Comparison of ENCODE assay signal across 14 cellular contexts in the genomic region with DNA sequence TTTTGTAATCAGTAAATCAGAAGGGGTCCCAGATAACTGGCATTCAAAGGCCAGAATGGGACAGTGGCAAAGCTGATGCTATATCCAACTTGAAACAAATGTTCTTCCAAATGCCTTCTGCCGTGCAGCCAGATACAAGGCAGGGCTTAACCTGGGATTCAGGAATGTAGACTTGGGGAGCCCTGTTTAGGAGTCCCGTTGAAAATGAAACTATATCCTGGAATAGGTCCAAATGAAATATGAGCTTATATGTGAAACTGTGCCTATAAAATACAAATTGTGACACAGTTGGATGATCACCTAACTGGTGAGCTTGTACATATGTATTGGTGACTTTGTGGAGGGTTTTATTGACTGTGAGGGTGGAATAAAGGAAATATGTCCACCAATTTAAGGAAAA. TPM values are rescaled to one million over a fixed set of nuclear protein-coding genes. Genes with fewer than 3 reads are reported as not detected.
A peak's percentile ranks its signal among the peaks of the same experiment; 100 is the strongest.
DNase-seq lines count a peak whose midpoint lies in the region; ATAC-seq and TF ChIP-seq lines count a peak whose summit lies in the region.
"Had no signal": no experiment of that assay in that cellular context is flagged by ENCODE, and none has a peak within 500 bp of the region (broad histone marks: within the 10 kb centered on the region; RNA-seq: fewer than 3 reads in every experiment).

No MANE protein-coding gene starts in this region.

- WGBS in SK-N-SH (ENCODE audit: low lambda C conversion rate) = 26% methylated on average over 2 of the region's 2 CpGs

- H4K20me1 ChIP-seq in SK-N-SH (ENCODE audit: insufficient read depth) = no peaks in the 10 kb centered on the region
- H4K20me1 ChIP-seq: BLaER1 had no signal

- H3K36me3 ChIP-seq in SK-N-SH (replicated peaks in 1 of 2; ENCODE audit: control insufficient read depth in 1 of 2, insufficient read depth in 2 of 2, low read length in 1 of 2) (no peaks in the 10 kb centered on the region), skeletal muscle satellite cell (ENCODE audit: insufficient read depth, low read length) (no peaks in the 10 kb centered on the region), A673 (ENCODE audit: insufficient read depth, low read length, poor library complexity, severe bottlenecking) (no peaks in the 10 kb centered on the region)
- H3K36me3 ChIP-seq: BLaER1 had no signal

- no TSS peak for BruUV-seq in A673 (replicated peaks; lab: Mats Ljungman, UMichigan)

- intact Hi-C loops in A673 (cut with micrococcal nuclease; ENCODE audit: unreplicated experiment) = no loop called here

- H3F3A ChIP-seq in SK-N-SH (replicated peaks; ENCODE audit: insufficient read depth) = peaks cover 25% of the 10 kb centered on the region

- no peaks in the 10 kb centered on the region for H3K9me2 ChIP-seq in SK-N-SH

- no peak overlapping the region for H3K9ac ChIP-seq in SK-N-SH
- no peak overlapping the region for H3K9ac ChIP-seq in skeletal muscle satellite cell (ENCODE audit: low read depth, low read length)
- H3K9ac ChIP-seq: BLaER1 had no signal

- no peaks in the 10 kb centered on the region for H3K79me2 ChIP-seq in SK-N-SH (ENCODE audit: insufficient read depth)

- TF ChIP-seq CTCF in SK-N-SH (IDR thresholded peaks at IDR 0.05) (no peak), fibroblast of mammary gland (conservative IDR thresholded peaks at IDR 0.05; ENCODE audit: control insufficient read depth, insufficient read depth, low read depth, low read length) (no peak), A673 (conservative IDR thresholded peaks at IDR 0.05; ENCODE audit: low read depth, low read length) (no peak)

- POLR2A ChIA-PET in SK-N-SH (lab: Yijun Ruan, JAX) (no interaction called here), A673 (lab: Charles Lee; ENCODE audit: low non-redundant PET) (no interaction called here)

- H2AFZ ChIP-seq in SK-N-SH (ENCODE audit: low read depth) = no peak overlapping the region

- H3K27me3 ChIP-seq in SK-N-SH (ENCODE audit: insufficient read depth) = no peaks in the 10 kb centered on the region
- no peaks in the 10 kb centered on the region for H3K27me3 ChIP-seq in skeletal muscle satellite cell (ENCODE audit: control insufficient read depth, insufficient read depth, low read length)
- H3K27me3 ChIP-seq in A673 (replicated peaks; ENCODE audit: insufficient read depth, low read depth, low read length, poor library complexity) = no peaks in the 10 kb centered on the region
- H3K27me3 ChIP-seq: BLaER1 had no signal

- TF ChIP-seq RAD21 in SK-N-SH (IDR thresholded peaks at IDR 0.05; ENCODE audit: low read length) = no peak

- CTCF ChIA-PET in SK-N-SH (lab: Yijun Ruan, JAX) = no interaction called here
- CTCF ChIA-PET in A673 (lab: Charles Lee) = no interaction called here

- H3K9me3 ChIP-seq in SK-N-SH (no peaks in the 10 kb centered on the region), skeletal muscle satellite cell (replicated peaks; ENCODE audit: low read length) (no peaks in the 10 kb centered on the region), A673 (ENCODE audit: low read depth, low read length, poor library complexity, severe bottlenecking) (no peaks in the 10 kb centered on the region)
- H3K9me3 ChIP-seq: BLaER1 had no signal

- H3K27ac ChIP-seq in SK-N-SH (ENCODE audit: low read depth in 2 of 2, low read length in 1 of 2) (peak overlapping the region in 1 of 2 experiments; percentile 6; a peak in 1 of 4 replicates), A673 (ENCODE audit: low read depth, low read length, poor library complexity, severe bottlenecking) (no peak overlapping the region)
- H3K27ac ChIP-seq: BLaER1 had no signal

- no peak for ATAC-seq in GM21515 (IDR thresholded peaks at IDR 0.05; ENCODE audit: unreplicated experiment)
- ATAC-seq in GM18517 (IDR thresholded peaks at IDR 0.05; ENCODE audit: unreplicated experiment) = no peak
- ATAC-seq: GM12878 had no signal

- DNase-seq in ELR (ENCODE audit: low read depth) (peak; percentile 2), SK-N-SH (no peak), fibroblast of mammary gland (ENCODE audit: low read depth) (peak; percentile 5), A673 (ENCODE audit: low spot score) (no peak)
- DNase-seq: DMS153, HCEC 1CT, NCI-H446 treated with DMSO at 0.1 percent for 48 hours, NCI-H748 treated with DMSO at 0.1 percent for 48 hours, Right ventricle myocardium superior had no signal

- H3K4me1 ChIP-seq in SK-N-SH (ENCODE audit: control insufficient read depth in 1 of 2, insufficient read depth in 2 of 2, low read depth in 1 of 2, low read length in 1 of 2) (peaks cover 0 to 6% of the 10 kb centered on the region in 2 experiments), skeletal muscle satellite cell (ENCODE audit: control insufficient read depth, insufficient read depth, low read length) (peaks cover 9% of the 10 kb centered on the region), A673 (ENCODE audit: insufficient read depth, low read length, poor library complexity, severe bottlenecking) (no peaks in the 10 kb centered on the region)

- H3K4me3 ChIP-seq in SK-N-SH (ENCODE audit: low read depth in 2 of 2, low read length in 1 of 2) = no peak overlapping the region
- no peak overlapping the region for H3K4me3 ChIP-seq in fibroblast of mammary gland (ENCODE audit: control insufficient read depth, low read depth, low read length)
- no peak overlapping the region for H3K4me3 ChIP-seq in skeletal muscle satellite cell (ENCODE audit: low read length)
- H3K4me3 ChIP-seq in A673 (ENCODE audit: low read depth, low read length, poor library complexity, severe bottlenecking) = no peak overlapping the region
- H3K4me3 ChIP-seq: BLaER1, GM12878 had no signal

- peak overlapping the region; percentile 50 for H3K4me2 ChIP-seq in SK-N-SH
- peak overlapping the region; percentile 23 for H3K4me2 ChIP-seq in skeletal muscle satellite cell (ENCODE audit: low read length)
- H3K4me2 ChIP-seq: BLaER1 had no signal

- no peak for TF ChIP-seq EP300 in SK-N-SH (IDR thresholded peaks at IDR 0.05; ENCODE audit: borderline replicate concordance in 1 of 2, low read depth in 1 of 2, low read length in 1 of 2)

TF ChIP-seq in SK-N-SH, 30 proteins besides CTCF, POLR2A, EP300 and RAD21:
- TF ChIP-seq GATA2 (CRISPR knock-in tag; IDR thresholded peaks at IDR 0.05) = no peak
- no peak for TF ChIP-seq SIN3A (IDR thresholded peaks at IDR 0.05; ENCODE audit: borderline replicate concordance, low read depth, low read length)
- TF ChIP-seq EZH2phosphoT487 (IDR thresholded peaks at IDR 0.05; ENCODE audit: borderline replicate concordance, low read depth) = no peak
- TF ChIP-seq ELF1 (IDR thresholded peaks at IDR 0.05) = no peak
- no peak for TF ChIP-seq RXRA (IDR thresholded peaks at IDR 0.05; ENCODE audit: borderline replicate concordance, low read depth)
- no peak for TF ChIP-seq GABPA (IDR thresholded peaks at IDR 0.05; ENCODE audit: low read depth)
- TF ChIP-seq, protein P1, sequence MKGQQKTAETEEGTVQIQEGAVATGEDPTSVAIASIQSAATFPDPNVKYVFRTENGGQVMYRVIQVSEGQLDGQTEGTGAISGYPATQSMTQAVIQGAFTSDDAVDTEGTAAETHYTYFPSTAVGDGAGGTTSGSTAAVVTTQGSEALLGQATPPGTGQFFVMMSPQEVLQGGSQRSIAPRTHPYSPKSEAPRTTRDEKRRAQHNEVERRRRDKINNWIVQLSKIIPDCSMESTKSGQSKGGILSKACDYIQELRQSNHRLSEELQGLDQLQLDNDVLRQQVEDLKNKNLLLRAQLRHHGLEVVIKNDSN (IDR thresholded peaks at IDR 0.05; ENCODE audit: borderline replicate concordance, low read depth) = no peak
- no peak for TF ChIP-seq FOXJ3 (CRISPR knock-in tag; IDR thresholded peaks at IDR 0.05)
- no peak for TF ChIP-seq TCF12 (IDR thresholded peaks at IDR 0.05)
- no peak for TF ChIP-seq CHD2 (IDR thresholded peaks at IDR 0.05; ENCODE audit: low read length, partially characterized antibody)
- no peak for TF ChIP-seq MAX (IDR thresholded peaks at IDR 0.05; ENCODE audit: low read depth)
- TF ChIP-seq NFIC (IDR thresholded peaks at IDR 0.05; ENCODE audit: borderline replicate concordance) = no peak
- TF ChIP-seq SMC3 (IDR thresholded peaks at IDR 0.05; ENCODE audit: low read depth, low read length) = no peak
- TF ChIP-seq FOSL2 (IDR thresholded peaks at IDR 0.05; ENCODE audit: borderline replicate concordance, low read depth) = no peak
- no peak for TF ChIP-seq RFX5 (IDR thresholded peaks at IDR 0.05; ENCODE audit: low read length)
- no peak for TF ChIP-seq POLR2AphosphoS5 (IDR thresholded peaks at IDR 0.05; ENCODE audit: low read depth, low read length)
- TF ChIP-seq, protein P2, sequence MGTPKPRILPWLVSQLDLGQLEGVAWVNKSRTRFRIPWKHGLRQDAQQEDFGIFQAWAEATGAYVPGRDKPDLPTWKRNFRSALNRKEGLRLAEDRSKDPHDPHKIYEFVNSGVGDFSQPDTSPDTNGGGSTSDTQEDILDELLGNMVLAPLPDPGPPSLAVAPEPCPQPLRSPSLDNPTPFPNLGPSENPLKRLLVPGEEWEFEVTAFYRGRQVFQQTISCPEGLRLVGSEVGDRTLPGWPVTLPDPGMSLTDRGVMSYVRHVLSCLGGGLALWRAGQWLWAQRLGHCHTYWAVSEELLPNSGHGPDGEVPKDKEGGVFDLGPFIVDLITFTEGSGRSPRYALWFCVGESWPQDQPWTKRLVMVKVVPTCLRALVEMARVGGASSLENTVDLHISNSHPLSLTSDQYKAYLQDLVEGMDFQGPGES (IDR thresholded peaks at IDR 0.05; ENCODE audit: low read depth, low read length) = no peak

RNA-seq across cellular contexts. Expression of gene FRMD4B, which starts 28.7 kb away (rescaled TPM):
- 0.53 and 0.91 TPM in 2 replicates for polyA plus RNA-seq in SK-N-SH (2012; rRNA removed)
- 0.50 and 0.60 TPM in 2 replicates for polyA plus RNA-seq in SK-N-SH (2012; cell fraction: cytosol; rRNA removed)
- 0.82 and 0.85 TPM in 2 replicates for polyA plus RNA-seq in SK-N-SH (2012; cell fraction: nucleus; rRNA removed)
- 1.1 and 1.8 TPM in 2 replicates for total RNA-seq in skeletal muscle satellite cell (2012; rRNA removed)
- total RNA-seq in A673 (2021) = 0.21 and 0.33 TPM in 2 replicates

Comparison
In these comparisons a context has a peak if more than half of its experiments do, and no peak if none do; other contexts are left out.
1. DNase-seq: peak in ELR (single experiment) and fibroblast of mammary gland (single experiment); none in SK-N-SH (single experiment) and A673 (single experiment).